Comparison of ENCODE assay signal across 17 cellular contexts in the genomic region with DNA sequence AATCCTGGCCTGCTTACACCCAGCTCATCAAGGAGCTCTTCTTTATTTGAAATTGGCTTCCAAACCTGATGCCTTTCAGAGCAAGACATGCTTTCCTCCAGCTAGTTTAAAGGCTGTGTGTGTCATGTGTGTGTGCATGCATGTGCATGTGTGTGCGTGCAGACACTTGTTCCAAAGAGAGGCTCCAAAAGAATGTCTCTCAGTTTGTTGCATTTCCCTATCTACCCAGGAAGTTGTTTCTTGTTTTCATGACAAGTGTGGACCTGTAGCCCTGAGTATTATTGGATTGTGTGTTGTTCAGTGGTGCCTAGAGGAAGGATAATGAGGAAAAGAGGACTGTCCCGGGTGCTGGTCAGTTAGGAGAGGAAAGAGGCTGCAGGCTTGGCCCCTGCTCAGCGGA.
"Had no signal": no experiment of that assay in that cellular context is flagged by ENCODE, and none has a peak within 500 bp of the region (broad histone marks: within the 10 kb centered on the region; RNA-seq: fewer than 3 reads in every experiment).

No MANE protein-coding gene starts in this region.

- H3K27me3 ChIP-seq: body of pancreas, left lung, transverse colon, vagina had no signal

- H3K36me3 ChIP-seq: left lung, transverse colon, vagina had no signal

- H3K4me3 ChIP-seq: body of pancreas, left lung, lung, transverse colon, vagina had no signal

- H3K9me3 Mint-ChIP-seq: activated naive CD4-positive, alpha-beta T cell treated with anti-CD3 and anti-CD28 coated beads, Interleukin-2, amount 50 U/mL, for 24 hours; naive thymus-derived CD8-positive, alpha-beta T cell; stimulated activated naive B cell treated with anti-CD40 and anti-IgM and Interleukin-4, amounts not matched to agents 10 μg/mL and 1 μg/mL and 100 μg/mL, for 72 hours had no signal

- ATAC-seq: body of pancreas; left lung; naive thymus-derived CD8-positive, alpha-beta T cell; stimulated activated naive B cell treated with anti-CD40 and anti-IgM and Interleukin-4, amounts not matched to agents 10 μg/mL and 1 μg/mL and 100 μg/mL, for 72 hours had no signal

- H3K4me1 Mint-ChIP-seq: stimulated activated naive B cell treated with anti-CD40 and anti-IgM and Interleukin-4, amounts not matched to agents 10 μg/mL and 1 μg/mL and 100 μg/mL, for 72 hours had no signal

- H3K9me3 ChIP-seq: body of pancreas, left lung, transverse colon, vagina had no signal

- DNase-seq: activated gamma-delta T cell treated with Interleukin-2 at 50 U/mL for 16 hours; activated T-cell treated with anti-CD3 and anti-CD28 coated beads, Interleukin-2, amount 50 U/mL, for 1 hour; anterior cingulate cortex; body of pancreas; central memory CD4-positive, alpha-beta T cell; dermis blood vessel endothelial cell; effector CD8-positive, alpha-beta T cell; left lung; naive thymus-derived CD8-positive, alpha-beta T cell; stimulated activated CD4-positive, alpha-beta T cell treated with anti-CD3 and anti-CD28 coated beads, Interleukin-2, amount 100 ng/mL, for 48 hours; stimulated activated CD8-positive, alpha-beta memory T cell treated with anti-CD3 and anti-CD28 coated beads, Interleukin-4, amount 100 ng/mL, for 48 hours; stimulated activated naive B cell treated with anti-CD40 and anti-IgM and Interleukin-4, amounts not matched to agents 10 μg/mL and 1 μg/mL and 100 μg/mL, for 72 hours; transverse colon had no signal

- H3K27ac Mint-ChIP-seq: activated naive CD4-positive, alpha-beta T cell treated with anti-CD3 and anti-CD28 coated beads, Interleukin-2, amount 50 U/mL, for 24 hours; naive thymus-derived CD8-positive, alpha-beta T cell; progenitor cell of endocrine pancreas; stimulated activated naive B cell treated with anti-CD40 and anti-IgM and Interleukin-4, amounts not matched to agents 10 μg/mL and 1 μg/mL and 100 μg/mL, for 72 hours had no signal

- H3K36me3 Mint-ChIP-seq: activated naive CD4-positive, alpha-beta T cell treated with anti-CD3 and anti-CD28 coated beads, Interleukin-2, amount 50 U/mL, for 24 hours; naive thymus-derived CD8-positive, alpha-beta T cell; stimulated activated naive B cell treated with anti-CD40 and anti-IgM and Interleukin-4, amounts not matched to agents 10 μg/mL and 1 μg/mL and 100 μg/mL, for 72 hours had no signal

- H3K4me3 Mint-ChIP-seq: activated naive CD4-positive, alpha-beta T cell treated with anti-CD3 and anti-CD28 coated beads, Interleukin-2, amount 50 U/mL, for 24 hours; naive thymus-derived CD8-positive, alpha-beta T cell; stimulated activated naive B cell treated with anti-CD40 and anti-IgM and Interleukin-4, amounts not matched to agents 10 μg/mL and 1 μg/mL and 100 μg/mL, for 72 hours had no signal

- H3K27me3 Mint-ChIP-seq: activated naive CD4-positive, alpha-beta T cell treated with anti-CD3 and anti-CD28 coated beads, Interleukin-2, amount 50 U/mL, for 24 hours had no signal

- H3K27ac ChIP-seq: body of pancreas, left lung, transverse colon, vagina had no signal
